ENCODE assay signal across 1 cellular context in genomic region chr1:212035123-212035834, GRCh38.
A peak's percentile ranks its signal among the peaks of the same experiment; 100 is the strongest.
TF ChIP-seq lines count a peak whose summit lies in the region.

DTL (plus strand) TSS chr1:212035748; CDS start chr1:212035891, 143 bp downstream.
INTS7 (minus strand) TSS chr1:212035557; CDS start chr1:212035437, 120 bp downstream.

TF ChIP-seq in K562, 482 proteins besides CTCF, POLR2A, EP300 and RAD21 (continued from another document and continues in another):
- no peak for TF ChIP-seq TRIM25 (IDR thresholded peaks at IDR 0.05; ENCODE audit: borderline replicate concordance)
- no peak for TF ChIP-seq USF2 (CRISPR knock-in tag; IDR thresholded peaks at IDR 0.05)
- TF ChIP-seq HCFC1 (IDR thresholded peaks at IDR 0.05; ENCODE audit: low read depth, low read length): peak; percentile 66
- TF ChIP-seq CHAMP1 (IDR thresholded peaks at IDR 0.05): no peak; the same call in none of the 2 replicates
- peak; percentile 89 for TF ChIP-seq TOE1 (IDR thresholded peaks at IDR 0.05; ENCODE audit: borderline replicate concordance)
- TF ChIP-seq TOE1 (CRISPR knock-in tag; IDR thresholded peaks at IDR 0.05; ENCODE audit: borderline replicate concordance, low read depth): peak; percentile 83; the same call in 1 of the 2 replicates
- TF ChIP-seq ARID3B (CRISPR knock-in tag; IDR thresholded peaks at IDR 0.05; ENCODE audit: borderline replicate concordance): no peak; the same call in 1 of the 2 replicates
- TF ChIP-seq POLR2AphosphoS2 (IDR thresholded peaks at IDR 0.05; ENCODE audit: low read length): peak; percentile 60; the same call in 1 of the 2 replicates
- no peak for TF ChIP-seq RREB1 (CRISPR knock-in tag; IDR thresholded peaks at IDR 0.05)
- 0 out of 2 replicates have a peak, but pooled peaks have one; percentile 72 for TF ChIP-seq CGGBP1 (CRISPR knock-in tag; IDR thresholded peaks at IDR 0.05)
- TF ChIP-seq MNT (conservative IDR thresholded peaks at IDR 0.05): peak; percentile 96 to 97
- TF ChIP-seq ETV5 (CRISPR knock-in tag; IDR thresholded peaks at IDR 0.05; ENCODE audit: low read depth): peak; percentile 71
- peak; percentile 99 for TF ChIP-seq ZBTB2 (IDR thresholded peaks at IDR 0.05)
- TF ChIP-seq TBL1XR1 (IDR thresholded peaks at IDR 0.05; ENCODE audit: low read length in 2 of 2): peak in 1 of 2 experiments; percentile 73; a peak in 2 of 4 replicates
- no peak for TF ChIP-seq ZSCAN29 (IDR thresholded peaks at IDR 0.05)
- TF ChIP-seq ATF4 (CRISPR knock-in tag; IDR thresholded peaks at IDR 0.05): peak; percentile 65; the same call in 1 of the 2 replicates
- TF ChIP-seq LCOR (CRISPR knock-in tag; IDR thresholded peaks at IDR 0.05): peak; percentile 95
- TF ChIP-seq L3MBTL2 (IDR thresholded peaks at IDR 0.05): peak; percentile 94
- no peak for TF ChIP-seq SRSF7 (optimal IDR thresholded peaks at IDR 0.05; ENCODE audit: low read depth, low read length)
- TF ChIP-seq SP2 (IDR thresholded peaks at IDR 0.05; ENCODE audit: extremely low read depth, low read depth, low read length, poor library complexity, severe bottlenecking): no peak
- TF ChIP-seq PATZ1 (CRISPR knock-in tag; IDR thresholded peaks at IDR 0.05; ENCODE audit: borderline replicate concordance): no peak
- peak; percentile 98 for TF ChIP-seq THRB (CRISPR knock-in tag; conservative IDR thresholded peaks at IDR 0.05)
- no peak for TF ChIP-seq U2AF1 (optimal IDR thresholded peaks at IDR 0.05; ENCODE audit: low read depth, low read length)
- TF ChIP-seq EZH2 (IDR thresholded peaks at IDR 0.05; ENCODE audit: borderline replicate concordance, low read depth, low read length): no peak
- TF ChIP-seq ZNF212 (CRISPR knock-in tag; IDR thresholded peaks at IDR 0.05): no peak
- TF ChIP-seq SMARCC2 (IDR thresholded peaks at IDR 0.05; ENCODE audit: low read depth): no peak
- TF ChIP-seq IRF1 (CRISPR knock-in tag; IDR thresholded peaks at IDR 0.05; ENCODE audit: borderline replicate concordance): no peak
